Comparison of ENCODE assay signal across 30 cellular contexts in the genomic region with DNA sequence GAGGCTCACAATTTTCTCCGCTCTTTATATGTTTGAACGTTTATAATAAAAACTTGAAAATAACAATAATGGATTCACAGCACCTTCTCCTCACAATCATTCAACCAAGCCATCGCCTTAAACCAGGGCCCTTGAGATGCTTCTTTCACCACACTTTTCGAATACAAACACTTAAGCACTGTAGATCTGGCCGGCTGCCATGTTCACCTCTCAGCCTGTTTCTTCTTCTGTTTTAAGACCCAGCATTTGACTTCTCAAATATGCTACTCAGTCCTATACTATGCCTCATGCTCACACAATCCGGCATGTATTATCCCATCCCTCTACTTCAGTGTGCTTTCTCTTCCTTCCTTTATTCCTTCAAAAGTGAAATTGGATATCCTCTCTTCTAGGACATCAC.
DNase-seq lines count a peak whose midpoint lies in the region; ATAC-seq and TF ChIP-seq lines count a peak whose summit lies in the region.
"Had no signal": no experiment of that assay in that cellular context is flagged by ENCODE, and none has a peak within 500 bp of the region (broad histone marks: within the 10 kb centered on the region; RNA-seq: fewer than 3 reads in every experiment).

No MANE protein-coding gene starts in this region.

- no peak overlapping the region for H3K14ac ChIP-seq in IMR-90 (replicated peaks; ENCODE audit: low read depth, low read length)

- intact Hi-C loops in IMR-90 (cut with micrococcal nuclease): loop anchor here (5.0 kb wide), 2 partner anchors 633 to 883 kb away; no protein-coding TSS in a partner anchor

- no peaks in the 10 kb centered on the region for H3K9me3 Mint-ChIP-seq in mesothelial cell of epicardium
- H3K9me3 Mint-ChIP-seq in activated T-cell treated with anti-CD3 and anti-CD28 coated beads, Interleukin-2, amount 50 U/mL, for 24 hours: no peaks in the 10 kb centered on the region
- H3K9me3 Mint-ChIP-seq: activated CD4-positive, alpha-beta T cell treated with anti-CD3 and anti-CD28 coated beads, Interleukin-2, amount 10 ng/mL, durations not matched to agents 7 days and 5 days; activated T-helper 17 cell treated with anti-CD3 and anti-CD28 coated beads, Interleukin-2, amount 50 U/mL, for 72 hours; stimulated activated effector memory CD8-positive, alpha-beta T cell treated with anti-CD3 and anti-CD28 coated beads, Interleukin-12 subunit alpha, Interleukin-12 subunit beta, amount 100 ng/mL, for 72 hours; T-helper 2 cell treated with Interferon-gamma antibody and Interleukin-4, amounts not matched to agents 5 μg/mL and 100 μg/mL, for 36 hours had no signal

- H3K36me3 ChIP-seq in IMR-90 (ENCODE audit: control insufficient read depth, insufficient read depth, low read length) (no peaks in the 10 kb centered on the region), SK-N-MC (ENCODE audit: insufficient read depth, low read length) (no peaks in the 10 kb centered on the region)
- H3K36me3 ChIP-seq: ascending aorta, suprapubic skin, vagina had no signal

- no peak overlapping the region for H2BK15ac ChIP-seq in IMR-90 (ENCODE audit: low read depth, low read length)

- ATAC-seq in IMR-90 (ENCODE audit: low read depth) (no peak), HG03460 (IDR thresholded peaks at IDR 0.05; ENCODE audit: unreplicated experiment) (no peak)
- ATAC-seq: activated T-helper 17 cell treated with anti-CD3 and anti-CD28 coated beads, Interleukin-2, amount 50 U/mL, for 72 hours; Panc1; psoas muscle; stimulated activated effector memory CD8-positive, alpha-beta T cell treated with anti-CD3 and anti-CD28 coated beads, Interleukin-12 subunit alpha, Interleukin-12 subunit beta, amount 100 ng/mL, for 72 hours had no signal

- H3K27me3 Mint-ChIP-seq in mesothelial cell of epicardium (ENCODE audit: low read depth): no peaks in the 10 kb centered on the region
- no peaks in the 10 kb centered on the region for H3K27me3 Mint-ChIP-seq in activated T-cell treated with anti-CD3 and anti-CD28 coated beads, Interleukin-2, amount 50 U/mL, for 24 hours
- H3K27me3 Mint-ChIP-seq: activated CD4-positive, alpha-beta T cell treated with anti-CD3 and anti-CD28 coated beads, Interleukin-2, amount 10 ng/mL, durations not matched to agents 7 days and 5 days had no signal

- no peak overlapping the region for H4K5ac ChIP-seq in IMR-90 (ENCODE audit: low read depth, low read length)

- H3K79me1 ChIP-seq in IMR-90 (ENCODE audit: low read depth in 1 of 2, low read length in 2 of 2): no peaks in the 10 kb centered on the region

- DNase-seq in NCI-H748 (lab: John Stamatoyannopoulos, UW; ENCODE audit: unreplicated experiment) (peak; percentile 4), NCI-H748 treated with DMSO at 0.1 percent for 48 hours (lab: John Stamatoyannopoulos, UW) (no peak), IMR-90 (peak; percentile 0), SK-N-MC (ENCODE audit: low read depth, low spot score) (peak; percentile 35), mesothelial cell of epicardium (ENCODE audit: low spot score in 2 of 2, unreplicated experiment in 2 of 2) (no peak)
- no peak for DNase-seq in activated T-cell treated with anti-CD3 and anti-CD28 coated beads, Interleukin-2, amount 50 U/mL, for 24 hours
- DNase-seq in activated CD4-positive, alpha-beta T cell treated with anti-CD3 and anti-CD28 coated beads, Interleukin-2, amount 50 U/mL, for 1 hour: no peak
- DNase-seq: activated CD4-positive, alpha-beta T cell treated with anti-CD3 and anti-CD28 coated beads, Interleukin-2, amount 10 ng/mL, durations not matched to agents 7 days and 5 days; cerebellar nuclear complex; COR-L47; foreskin melanocyte; H7; islet precursor cell; MV-4-11; NCI-H2081 treated with DMSO at 0.1 percent for 48 hours; psoas muscle; stimulated activated CD4-positive, alpha-beta T cell treated with anti-CD3 and anti-CD28 coated beads, Interleukin-1b, Interleukin-23, amount 100 ng/mL, for 48 hours had no signal

- H3K27ac Mint-ChIP-seq in mesothelial cell of epicardium: peak overlapping the region; percentile 0
- H3K27ac Mint-ChIP-seq in activated T-cell treated with anti-CD3 and anti-CD28 coated beads, Interleukin-2, amount 50 U/mL, for 24 hours: no peak overlapping the region
- H3K27ac Mint-ChIP-seq: activated CD4-positive, alpha-beta T cell treated with anti-CD3 and anti-CD28 coated beads, Interleukin-2, amount 10 ng/mL, durations not matched to agents 7 days and 5 days; activated naive CD8-positive, alpha-beta T cell; activated T-helper 17 cell treated with anti-CD3 and anti-CD28 coated beads, Interleukin-2, amount 50 U/mL, for 72 hours; stimulated activated effector memory CD8-positive, alpha-beta T cell treated with anti-CD3 and anti-CD28 coated beads, Interleukin-12 subunit alpha, Interleukin-12 subunit beta, amount 100 ng/mL, for 72 hours; T-helper 2 cell treated with Interferon-gamma antibody and Interleukin-4, amounts not matched to agents 5 μg/mL and 100 μg/mL, for 36 hours had no signal

- no peaks in the 10 kb centered on the region for H3K9me3 ChIP-seq in IMR-90 (ENCODE audit: control insufficient read depth, insufficient read depth, low read length)
- no peaks in the 10 kb centered on the region for H3K9me3 ChIP-seq in SK-N-MC (ENCODE audit: low read depth, low read length)
- H3K9me3 ChIP-seq: ascending aorta, psoas muscle, suprapubic skin, vagina had no signal

- H3K56ac ChIP-seq in IMR-90 (ENCODE audit: extremely low read depth, insufficient read depth, low read length): no peak overlapping the region

- no peaks in the 10 kb centered on the region for H3K27me3 ChIP-seq in IMR-90 (ENCODE audit: control insufficient read depth, insufficient read depth, low read length)
- H3K27me3 ChIP-seq: ascending aorta, suprapubic skin, vagina had no signal

- H3K27ac ChIP-seq in IMR-90 (ENCODE audit: insufficient read depth, low read length) (no peak overlapping the region), SK-N-MC (peak overlapping the region; percentile 9; the same call in 1 of the 2 replicates)
- H3K27ac ChIP-seq: ascending aorta, epithelial cell of prostate, KMS-11, psoas muscle, skin epidermis, suprapubic skin, vagina, VCaP had no signal

- WGBS in IMR-90 (ENCODE audit: extremely low coverage in 2 of 2, insufficient read length in 1 of 2), 2 experiments: 66% methylated on average over 3 of the region's 6 CpGs; no CpG with 5 or more reads in 1 of the 2 experiments

- dilution Hi-C loops in IMR-90 (cut with HindIII; ENCODE audit: low sequenced_read_pairs, unreplicated experiment): no loop called here

- no peak overlapping the region for H2AK5ac ChIP-seq in IMR-90 (ENCODE audit: low read depth, low read length)

- H3K36me3 Mint-ChIP-seq in mesothelial cell of epicardium: no peaks in the 10 kb centered on the region
- H3K36me3 Mint-ChIP-seq in activated T-cell treated with anti-CD3 and anti-CD28 coated beads, Interleukin-2, amount 50 U/mL, for 24 hours (ENCODE audit: low read depth): no peaks in the 10 kb centered on the region
- H3K36me3 Mint-ChIP-seq: activated naive CD8-positive, alpha-beta T cell; stimulated activated effector memory CD8-positive, alpha-beta T cell treated with anti-CD3 and anti-CD28 coated beads, Interleukin-12 subunit alpha, Interleukin-12 subunit beta, amount 100 ng/mL, for 72 hours had no signal

- no peak overlapping the region for H4K91ac ChIP-seq in IMR-90 (ENCODE audit: insufficient read depth, low read depth, low read length)

- H2AFZ ChIP-seq in IMR-90 (replicated peaks; ENCODE audit: low read length, poor library complexity): no peak overlapping the region

- no peaks in the 10 kb centered on the region for H4K20me1 ChIP-seq in IMR-90 (ENCODE audit: insufficient read depth, low read length)

- H3K9ac ChIP-seq in IMR-90 (ENCODE audit: low read depth, low read length) (no peak overlapping the region), SK-N-MC (ENCODE audit: insufficient read length) (peak overlapping the region; percentile 3)
- H3K9ac ChIP-seq: KMS-11 had no signal

- H3K4me1 Mint-ChIP-seq in mesothelial cell of epicardium: peaks cover 17% of the 10 kb centered on the region
- no peaks in the 10 kb centered on the region for H3K4me1 Mint-ChIP-seq in activated T-cell treated with anti-CD3 and anti-CD28 coated beads, Interleukin-2, amount 50 U/mL, for 24 hours (ENCODE audit: low read depth)
- H3K4me1 Mint-ChIP-seq: activated CD4-positive, alpha-beta T cell treated with anti-CD3 and anti-CD28 coated beads, Interleukin-2, amount 10 ng/mL, durations not matched to agents 7 days and 5 days; activated T-helper 17 cell treated with anti-CD3 and anti-CD28 coated beads, Interleukin-2, amount 50 U/mL, for 72 hours; stimulated activated effector memory CD8-positive, alpha-beta T cell treated with anti-CD3 and anti-CD28 coated beads, Interleukin-12 subunit alpha, Interleukin-12 subunit beta, amount 100 ng/mL, for 72 hours had no signal

- H3K18ac ChIP-seq in IMR-90 (ENCODE audit: low read depth, low read length): no peak overlapping the region

- H2BK120ac ChIP-seq in IMR-90 (ENCODE audit: low read depth, low read length): no peak overlapping the region

- TF ChIP-seq CTCF in IMR-90 (conservative IDR thresholded peaks at IDR 0.05; ENCODE audit: low read depth, low read length): no peak
- TF ChIP-seq CTCF in mesothelial cell of epicardium (IDR thresholded peaks at IDR 0.05; ENCODE audit: unreplicated experiment): no peak

- no peaks in the 10 kb centered on the region for H3K4me1 ChIP-seq in IMR-90 (ENCODE audit: control insufficient read depth, insufficient read depth, low read length)
- H3K4me1 ChIP-seq: ascending aorta, psoas muscle, suprapubic skin, vagina had no signal

- H3K4me3 Mint-ChIP-seq in mesothelial cell of epicardium: no peak overlapping the region
- no peak overlapping the region for H3K4me3 Mint-ChIP-seq in activated T-cell treated with anti-CD3 and anti-CD28 coated beads, Interleukin-2, amount 50 U/mL, for 24 hours
- H3K4me3 Mint-ChIP-seq: activated CD4-positive, alpha-beta T cell treated with anti-CD3 and anti-CD28 coated beads, Interleukin-2, amount 10 ng/mL, durations not matched to agents 7 days and 5 days; activated naive CD8-positive, alpha-beta T cell; activated T-helper 17 cell treated with anti-CD3 and anti-CD28 coated beads, Interleukin-2, amount 50 U/mL, for 72 hours; stimulated activated effector memory CD8-positive, alpha-beta T cell treated with anti-CD3 and anti-CD28 coated beads, Interleukin-12 subunit alpha, Interleukin-12 subunit beta, amount 100 ng/mL, for 72 hours; T-helper 2 cell treated with Interferon-gamma antibody and Interleukin-4, amounts not matched to agents 5 μg/mL and 100 μg/mL, for 36 hours had no signal

- H2BK5ac ChIP-seq in IMR-90 (ENCODE audit: low read depth, low read length, poor library complexity, severe bottlenecking): no peak overlapping the region

- no peak overlapping the region for H3K4me3 ChIP-seq in IMR-90 (ENCODE audit: insufficient read depth, low read depth, low read length)
- H3K4me3 ChIP-seq in SK-N-MC: peak overlapping the region; percentile 25; the same call in 1 of the 2 replicates
- H3K4me3 ChIP-seq: ascending aorta, psoas muscle, skin epidermis, suprapubic skin, vagina had no signal

- BruUV-seq in IMR-90 (replicated peaks; lab: Mats Ljungman, UMichigan): no TSS peak

- no peaks in the 10 kb centered on the region for H3K9me1 ChIP-seq in IMR-90 (ENCODE audit: insufficient read depth, low read length)

- no peak overlapping the region for H4K8ac ChIP-seq in IMR-90 (ENCODE audit: low read depth in 2 of 2, low read length in 2 of 2)

- no peak overlapping the region for H2BK20ac ChIP-seq in IMR-90 (ENCODE audit: low read depth, low read length)

- CTCF ChIA-PET in IMR-90 (lab: Yijun Ruan, JAX): no interaction called here

- in situ Hi-C loops in IMR-90 (cut with MboI; ENCODE audit: low sequenced_read_pairs): no loop called here

- H2AK9ac ChIP-seq in IMR-90 (replicated peaks; ENCODE audit: low read depth, low read length, poor library complexity): no peak overlapping the region

- no peak overlapping the region for H3K4ac ChIP-seq in IMR-90 (ENCODE audit: low read depth, low read length)

- TF ChIP-seq POLR2A in IMR-90 (IDR thresholded peaks at IDR 0.05; ENCODE audit: low read depth, low read length): no peak

- no peak overlapping the region for H3K23ac ChIP-seq in IMR-90 (ENCODE audit: low read depth, low read length)

- no peak overlapping the region for H3K4me2 ChIP-seq in IMR-90 (ENCODE audit: low read depth, low read length)
- H3K4me2 ChIP-seq: KMS-11 had no signal

- POLR2A ChIA-PET in IMR-90 (lab: Charles Lee; ENCODE audit: unreplicated experiment): no interaction called here

- no peak for TF ChIP-seq RAD21 in IMR-90 (IDR thresholded peaks at IDR 0.05; ENCODE audit: low read length)

Comparison
In these comparisons a context has a peak if more than half of its experiments do, and no peak if none do; other contexts are left out.
1. DNase-seq: peak in NCI-H748 (single experiment), IMR-90 (single experiment) and SK-N-MC (single experiment); none in NCI-H748 treated with DMSO at 0.1 percent for 48 hours (single experiment), mesothelial cell of epicardium (0 of 2), activated T-cell treated with anti-CD3 and anti-CD28 coated beads, Interleukin-2, amount 50 U/mL, for 24 hours (single experiment) and activated CD4-positive, alpha-beta T cell treated with anti-CD3 and anti-CD28 coated beads, Interleukin-2, amount 50 U/mL, for 1 hour (single experiment).